2 cellular contexts compared by ENCODE assay signal in the genomic region with DNA sequence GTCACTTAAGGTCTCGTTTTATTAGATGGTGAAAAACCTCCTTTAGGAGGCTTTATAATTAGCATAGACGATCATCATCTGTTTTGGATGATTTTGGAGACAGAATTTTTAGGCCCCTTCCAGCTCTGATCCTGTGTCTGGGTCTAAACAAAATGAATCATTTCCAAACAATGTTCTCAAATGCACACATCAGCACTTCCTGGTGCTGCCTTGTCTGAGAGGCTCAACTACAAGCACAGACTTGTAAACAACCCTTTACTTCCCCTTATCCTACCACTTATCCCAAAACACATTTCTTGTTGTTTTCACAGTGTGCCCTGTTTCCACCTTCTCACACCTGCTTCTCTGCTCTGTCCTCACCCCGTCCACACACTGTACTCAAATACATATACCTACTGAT.
TF ChIP-seq lines count a peak whose summit lies in the region.

No MANE protein-coding gene starts in this region.

TF ChIP-seq in GM23338, 12 proteins besides CTCF, POLR2A, EP300 and RAD21 (continued from another document):
- TF ChIP-seq, protein P1, sequence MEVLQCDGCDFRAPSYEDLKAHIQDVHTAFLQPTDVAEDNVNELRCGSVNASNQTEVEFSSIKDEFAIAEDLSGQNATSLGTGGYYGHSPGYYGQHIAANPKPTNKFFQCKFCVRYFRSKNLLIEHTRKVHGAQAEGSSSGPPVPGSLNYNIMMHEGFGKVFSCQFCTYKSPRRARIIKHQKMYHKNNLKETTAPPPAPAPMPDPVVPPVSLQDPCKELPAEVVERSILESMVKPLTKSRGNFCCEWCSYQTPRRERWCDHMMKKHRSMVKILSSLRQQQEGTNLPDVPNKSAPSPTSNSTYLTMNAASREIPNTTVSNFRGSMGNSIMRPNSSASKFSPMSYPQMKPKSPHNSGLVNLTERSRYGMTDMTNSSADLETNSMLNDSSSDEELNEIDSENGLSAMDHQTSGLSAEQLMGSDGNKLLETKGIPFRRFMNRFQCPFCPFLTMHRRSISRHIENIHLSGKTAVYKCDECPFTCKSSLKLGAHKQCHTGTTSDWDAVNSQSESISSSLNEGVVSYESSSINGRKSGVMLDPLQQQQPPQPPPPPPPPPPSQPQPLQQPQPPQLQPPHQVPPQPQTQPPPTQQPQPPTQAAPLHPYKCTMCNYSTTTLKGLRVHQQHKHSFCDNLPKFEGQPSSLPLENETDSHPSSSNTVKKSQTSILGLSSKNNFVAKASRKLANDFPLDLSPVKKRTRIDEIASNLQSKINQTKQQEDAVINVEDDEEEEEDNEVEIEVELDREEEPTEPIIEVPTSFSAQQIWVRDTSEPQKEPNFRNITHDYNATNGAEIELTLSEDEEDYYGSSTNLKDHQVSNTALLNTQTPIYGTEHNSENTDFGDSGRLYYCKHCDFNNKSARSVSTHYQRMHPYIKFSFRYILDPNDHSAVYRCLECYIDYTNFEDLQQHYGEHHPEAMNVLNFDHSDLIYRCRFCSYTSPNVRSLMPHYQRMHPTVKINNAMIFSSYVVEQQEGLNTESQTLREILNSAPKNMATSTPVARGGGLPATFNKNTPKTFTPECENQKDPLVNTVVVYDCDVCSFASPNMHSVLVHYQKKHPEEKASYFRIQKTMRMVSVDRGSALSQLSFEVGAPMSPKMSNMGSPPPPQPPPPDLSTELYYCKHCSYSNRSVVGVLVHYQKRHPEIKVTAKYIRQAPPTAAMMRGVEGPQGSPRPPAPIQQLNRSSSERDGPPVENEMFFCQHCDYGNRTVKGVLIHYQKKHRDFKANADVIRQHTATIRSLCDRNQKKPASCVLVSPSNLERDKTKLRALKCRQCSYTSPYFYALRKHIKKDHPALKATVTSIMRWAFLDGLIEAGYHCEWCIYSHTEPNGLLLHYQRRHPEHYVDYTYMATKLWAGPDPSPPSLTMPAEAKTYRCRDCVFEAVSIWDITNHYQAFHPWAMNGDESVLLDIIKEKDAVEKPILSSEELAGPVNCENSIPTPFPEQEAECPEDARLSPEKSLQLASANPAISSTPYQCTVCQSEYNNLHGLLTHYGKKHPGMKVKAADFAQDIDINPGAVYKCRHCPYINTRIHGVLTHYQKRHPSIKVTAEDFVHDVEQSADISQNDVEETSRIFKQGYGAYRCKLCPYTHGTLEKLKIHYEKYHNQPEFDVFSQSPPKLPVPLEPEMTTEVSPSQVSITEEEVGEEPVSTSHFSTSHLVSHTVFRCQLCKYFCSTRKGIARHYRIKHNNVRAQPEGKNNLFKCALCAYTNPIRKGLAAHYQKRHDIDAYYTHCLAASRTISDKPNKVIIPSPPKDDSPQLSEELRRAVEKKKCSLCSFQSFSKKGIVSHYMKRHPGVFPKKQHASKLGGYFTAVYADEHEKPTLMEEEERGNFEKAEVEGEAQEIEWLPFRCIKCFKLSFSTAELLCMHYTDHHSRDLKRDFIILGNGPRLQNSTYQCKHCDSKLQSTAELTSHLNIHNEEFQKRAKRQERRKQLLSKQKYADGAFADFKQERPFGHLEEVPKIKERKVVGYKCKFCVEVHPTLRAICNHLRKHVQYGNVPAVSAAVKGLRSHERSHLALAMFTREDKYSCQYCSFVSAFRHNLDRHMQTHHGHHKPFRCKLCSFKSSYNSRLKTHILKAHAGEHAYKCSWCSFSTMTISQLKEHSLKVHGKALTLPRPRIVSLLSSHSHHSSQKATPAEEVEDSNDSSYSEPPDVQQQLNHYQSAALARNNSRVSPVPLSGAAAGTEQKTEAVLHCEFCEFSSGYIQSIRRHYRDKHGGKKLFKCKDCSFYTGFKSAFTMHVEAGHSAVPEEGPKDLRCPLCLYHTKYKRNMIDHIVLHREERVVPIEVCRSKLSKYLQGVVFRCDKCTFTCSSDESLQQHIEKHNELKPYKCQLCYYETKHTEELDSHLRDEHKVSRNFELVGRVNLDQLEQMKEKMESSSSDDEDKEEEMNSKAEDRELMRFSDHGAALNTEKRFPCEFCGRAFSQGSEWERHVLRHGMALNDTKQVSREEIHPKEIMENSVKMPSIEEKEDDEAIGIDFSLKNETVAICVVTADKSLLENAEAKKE (CRISPR knock-in tag; IDR thresholded peaks at IDR 0.05), result no peak
- TF ChIP-seq, protein P2, sequence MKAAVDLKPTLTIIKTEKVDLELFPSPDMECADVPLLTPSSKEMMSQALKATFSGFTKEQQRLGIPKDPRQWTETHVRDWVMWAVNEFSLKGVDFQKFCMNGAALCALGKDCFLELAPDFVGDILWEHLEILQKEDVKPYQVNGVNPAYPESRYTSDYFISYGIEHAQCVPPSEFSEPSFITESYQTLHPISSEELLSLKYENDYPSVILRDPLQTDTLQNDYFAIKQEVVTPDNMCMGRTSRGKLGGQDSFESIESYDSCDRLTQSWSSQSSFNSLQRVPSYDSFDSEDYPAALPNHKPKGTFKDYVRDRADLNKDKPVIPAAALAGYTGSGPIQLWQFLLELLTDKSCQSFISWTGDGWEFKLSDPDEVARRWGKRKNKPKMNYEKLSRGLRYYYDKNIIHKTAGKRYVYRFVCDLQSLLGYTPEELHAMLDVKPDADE (IDR thresholded peaks at IDR 0.05), result no peak
- no peak for TF ChIP-seq EZH2 (IDR thresholded peaks at IDR 0.05; ENCODE audit: low read depth, unreplicated experiment)
- no peak for TF ChIP-seq EZH2phosphoT487 (IDR thresholded peaks at IDR 0.05; ENCODE audit: unreplicated experiment)
TF ChIP-seq in GM23338: peak in this region for 0.

TF ChIP-seq in SK-N-SH treated with all-trans-retinoic acid at 6 μM for 48 hours, 23 proteins besides CTCF, POLR2A, EP300 and RAD21 (continued from another document):
- no peak for TF ChIP-seq SNAI2 (CRISPR knock-in tag; IDR thresholded peaks at IDR 0.05)
- no peak for TF ChIP-seq ZNF8 (CRISPR knock-in tag; IDR thresholded peaks at IDR 0.05)
- TF ChIP-seq, protein P3, sequence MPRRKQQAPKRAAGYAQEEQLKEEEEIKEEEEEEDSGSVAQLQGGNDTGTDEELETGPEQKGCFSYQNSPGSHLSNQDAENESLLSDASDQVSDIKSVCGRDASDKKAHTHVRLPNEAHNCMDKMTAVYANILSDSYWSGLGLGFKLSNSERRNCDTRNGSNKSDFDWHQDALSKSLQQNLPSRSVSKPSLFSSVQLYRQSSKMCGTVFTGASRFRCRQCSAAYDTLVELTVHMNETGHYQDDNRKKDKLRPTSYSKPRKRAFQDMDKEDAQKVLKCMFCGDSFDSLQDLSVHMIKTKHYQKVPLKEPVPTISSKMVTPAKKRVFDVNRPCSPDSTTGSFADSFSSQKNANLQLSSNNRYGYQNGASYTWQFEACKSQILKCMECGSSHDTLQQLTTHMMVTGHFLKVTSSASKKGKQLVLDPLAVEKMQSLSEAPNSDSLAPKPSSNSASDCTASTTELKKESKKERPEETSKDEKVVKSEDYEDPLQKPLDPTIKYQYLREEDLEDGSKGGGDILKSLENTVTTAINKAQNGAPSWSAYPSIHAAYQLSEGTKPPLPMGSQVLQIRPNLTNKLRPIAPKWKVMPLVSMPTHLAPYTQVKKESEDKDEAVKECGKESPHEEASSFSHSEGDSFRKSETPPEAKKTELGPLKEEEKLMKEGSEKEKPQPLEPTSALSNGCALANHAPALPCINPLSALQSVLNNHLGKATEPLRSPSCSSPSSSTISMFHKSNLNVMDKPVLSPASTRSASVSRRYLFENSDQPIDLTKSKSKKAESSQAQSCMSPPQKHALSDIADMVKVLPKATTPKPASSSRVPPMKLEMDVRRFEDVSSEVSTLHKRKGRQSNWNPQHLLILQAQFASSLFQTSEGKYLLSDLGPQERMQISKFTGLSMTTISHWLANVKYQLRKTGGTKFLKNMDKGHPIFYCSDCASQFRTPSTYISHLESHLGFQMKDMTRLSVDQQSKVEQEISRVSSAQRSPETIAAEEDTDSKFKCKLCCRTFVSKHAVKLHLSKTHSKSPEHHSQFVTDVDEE (CRISPR knock-in tag; IDR thresholded peaks at IDR 0.05), result no peak
- TF ChIP-seq, protein P4, sequence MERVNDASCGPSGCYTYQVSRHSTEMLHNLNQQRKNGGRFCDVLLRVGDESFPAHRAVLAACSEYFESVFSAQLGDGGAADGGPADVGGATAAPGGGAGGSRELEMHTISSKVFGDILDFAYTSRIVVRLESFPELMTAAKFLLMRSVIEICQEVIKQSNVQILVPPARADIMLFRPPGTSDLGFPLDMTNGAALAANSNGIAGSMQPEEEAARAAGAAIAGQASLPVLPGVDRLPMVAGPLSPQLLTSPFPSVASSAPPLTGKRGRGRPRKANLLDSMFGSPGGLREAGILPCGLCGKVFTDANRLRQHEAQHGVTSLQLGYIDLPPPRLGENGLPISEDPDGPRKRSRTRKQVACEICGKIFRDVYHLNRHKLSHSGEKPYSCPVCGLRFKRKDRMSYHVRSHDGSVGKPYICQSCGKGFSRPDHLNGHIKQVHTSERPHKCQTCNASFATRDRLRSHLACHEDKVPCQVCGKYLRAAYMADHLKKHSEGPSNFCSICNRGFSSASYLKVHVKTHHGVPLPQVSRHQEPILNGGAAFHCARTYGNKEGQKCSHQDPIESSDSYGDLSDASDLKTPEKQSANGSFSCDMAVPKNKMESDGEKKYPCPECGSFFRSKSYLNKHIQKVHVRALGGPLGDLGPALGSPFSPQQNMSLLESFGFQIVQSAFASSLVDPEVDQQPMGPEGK (CRISPR knock-in tag; IDR thresholded peaks at IDR 0.05; ENCODE audit: borderline replicate concordance), result no peak
- no peak for TF ChIP-seq ZFP30 (CRISPR knock-in tag; IDR thresholded peaks at IDR 0.05)
- TF ChIP-seq RARB (CRISPR knock-in tag; IDR thresholded peaks at IDR 0.05), result no peak
